ENCODE assay signal across 2 cellular contexts in the genomic region with DNA sequence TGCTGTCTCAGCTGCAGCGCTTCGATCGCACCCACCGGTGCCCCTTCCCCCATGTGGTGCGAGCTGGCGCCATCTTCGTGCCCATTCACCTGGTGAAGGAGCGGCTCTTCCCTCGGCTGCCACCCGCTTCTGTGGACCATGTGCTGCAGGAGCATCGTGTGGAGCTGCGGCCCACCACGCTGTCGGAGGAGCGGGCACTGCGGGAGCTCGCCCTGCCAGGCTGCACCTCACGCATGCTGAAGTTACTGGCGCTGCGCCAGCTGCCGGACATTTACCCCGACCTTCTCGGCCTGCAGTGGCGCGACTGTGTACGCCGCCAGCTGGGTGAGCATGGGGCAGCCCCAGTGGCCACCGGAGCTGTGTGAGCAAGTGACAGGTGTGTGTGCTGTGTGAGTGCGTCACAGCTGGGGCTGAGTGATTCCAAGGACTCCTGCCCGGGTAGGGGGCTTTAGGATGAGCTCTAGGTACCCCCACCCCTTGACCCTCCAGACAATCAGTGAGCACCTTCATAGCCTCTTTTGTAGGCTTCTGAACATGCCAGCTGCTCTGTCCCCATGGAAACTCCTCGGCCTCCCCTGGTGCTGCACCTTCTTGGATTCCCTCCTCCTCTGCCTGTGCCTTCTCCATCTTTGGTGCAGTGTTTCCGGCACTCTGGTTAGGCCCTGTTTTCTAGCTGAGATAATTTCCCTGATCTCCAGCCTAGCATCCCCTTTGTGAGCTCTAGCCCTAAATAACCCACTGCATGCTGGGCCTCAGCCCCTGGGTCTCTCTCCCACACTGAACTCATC.
TF ChIP-seq lines count a peak whose summit lies in the region.

No MANE protein-coding gene starts in this region.

TF ChIP-seq in WTC11, 78 proteins besides CTCF, POLR2A, EP300 and RAD21:
- no peak for TF ChIP-seq RORB (CRISPR knock-in tag; IDR thresholded peaks at IDR 0.05)
- no peak for TF ChIP-seq ZNF263 (CRISPR knock-in tag; IDR thresholded peaks at IDR 0.05; ENCODE audit: low read depth)
- TF ChIP-seq, protein P1, sequence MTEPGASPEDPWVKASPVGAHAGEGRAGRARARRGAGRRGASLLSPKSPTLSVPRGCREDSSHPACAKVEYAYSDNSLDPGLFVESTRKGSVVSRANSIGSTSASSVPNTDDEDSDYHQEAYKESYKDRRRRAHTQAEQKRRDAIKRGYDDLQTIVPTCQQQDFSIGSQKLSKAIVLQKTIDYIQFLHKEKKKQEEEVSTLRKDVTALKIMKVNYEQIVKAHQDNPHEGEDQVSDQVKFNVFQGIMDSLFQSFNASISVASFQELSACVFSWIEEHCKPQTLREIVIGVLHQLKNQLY (CRISPR knock-in tag; IDR thresholded peaks at IDR 0.05): no peak
- no peak for TF ChIP-seq TEAD4 (CRISPR knock-in tag; IDR thresholded peaks at IDR 0.05)
- no peak for TF ChIP-seq TEAD1 (CRISPR knock-in tag; IDR thresholded peaks at IDR 0.05)
- no peak for TF ChIP-seq SOX15 (CRISPR knock-in tag; IDR thresholded peaks at IDR 0.05)
- TF ChIP-seq PRRX2 (CRISPR knock-in tag; IDR thresholded peaks at IDR 0.05): no peak
- no peak for TF ChIP-seq NR1H2 (CRISPR knock-in tag; IDR thresholded peaks at IDR 0.05)
- TF ChIP-seq NFE2L1 (CRISPR knock-in tag; IDR thresholded peaks at IDR 0.05): no peak
- TF ChIP-seq, protein P2, sequence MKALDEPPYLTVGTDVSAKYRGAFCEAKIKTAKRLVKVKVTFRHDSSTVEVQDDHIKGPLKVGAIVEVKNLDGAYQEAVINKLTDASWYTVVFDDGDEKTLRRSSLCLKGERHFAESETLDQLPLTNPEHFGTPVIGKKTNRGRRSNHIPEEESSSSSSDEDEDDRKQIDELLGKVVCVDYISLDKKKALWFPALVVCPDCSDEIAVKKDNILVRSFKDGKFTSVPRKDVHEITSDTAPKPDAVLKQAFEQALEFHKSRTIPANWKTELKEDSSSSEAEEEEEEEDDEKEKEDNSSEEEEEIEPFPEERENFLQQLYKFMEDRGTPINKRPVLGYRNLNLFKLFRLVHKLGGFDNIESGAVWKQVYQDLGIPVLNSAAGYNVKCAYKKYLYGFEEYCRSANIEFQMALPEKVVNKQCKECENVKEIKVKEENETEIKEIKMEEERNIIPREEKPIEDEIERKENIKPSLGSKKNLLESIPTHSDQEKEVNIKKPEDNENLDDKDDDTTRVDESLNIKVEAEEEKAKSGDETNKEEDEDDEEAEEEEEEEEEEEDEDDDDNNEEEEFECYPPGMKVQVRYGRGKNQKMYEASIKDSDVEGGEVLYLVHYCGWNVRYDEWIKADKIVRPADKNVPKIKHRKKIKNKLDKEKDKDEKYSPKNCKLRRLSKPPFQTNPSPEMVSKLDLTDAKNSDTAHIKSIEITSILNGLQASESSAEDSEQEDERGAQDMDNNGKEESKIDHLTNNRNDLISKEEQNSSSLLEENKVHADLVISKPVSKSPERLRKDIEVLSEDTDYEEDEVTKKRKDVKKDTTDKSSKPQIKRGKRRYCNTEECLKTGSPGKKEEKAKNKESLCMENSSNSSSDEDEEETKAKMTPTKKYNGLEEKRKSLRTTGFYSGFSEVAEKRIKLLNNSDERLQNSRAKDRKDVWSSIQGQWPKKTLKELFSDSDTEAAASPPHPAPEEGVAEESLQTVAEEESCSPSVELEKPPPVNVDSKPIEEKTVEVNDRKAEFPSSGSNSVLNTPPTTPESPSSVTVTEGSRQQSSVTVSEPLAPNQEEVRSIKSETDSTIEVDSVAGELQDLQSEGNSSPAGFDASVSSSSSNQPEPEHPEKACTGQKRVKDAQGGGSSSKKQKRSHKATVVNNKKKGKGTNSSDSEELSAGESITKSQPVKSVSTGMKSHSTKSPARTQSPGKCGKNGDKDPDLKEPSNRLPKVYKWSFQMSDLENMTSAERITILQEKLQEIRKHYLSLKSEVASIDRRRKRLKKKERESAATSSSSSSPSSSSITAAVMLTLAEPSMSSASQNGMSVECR (CRISPR knock-in tag; IDR thresholded peaks at IDR 0.05; ENCODE audit: borderline replicate concordance): no peak
TF ChIP-seq in WTC11: peak in this region for 0.

TF ChIP-seq in HepG2, 621 proteins besides CTCF, POLR2A, EP300 and RAD21 (continues in another document):
- TF ChIP-seq AGO2 (optimal IDR thresholded peaks at IDR 0.05; ENCODE audit: low read depth, low read length): peak; percentile 94
- TF ChIP-seq, protein P3, sequence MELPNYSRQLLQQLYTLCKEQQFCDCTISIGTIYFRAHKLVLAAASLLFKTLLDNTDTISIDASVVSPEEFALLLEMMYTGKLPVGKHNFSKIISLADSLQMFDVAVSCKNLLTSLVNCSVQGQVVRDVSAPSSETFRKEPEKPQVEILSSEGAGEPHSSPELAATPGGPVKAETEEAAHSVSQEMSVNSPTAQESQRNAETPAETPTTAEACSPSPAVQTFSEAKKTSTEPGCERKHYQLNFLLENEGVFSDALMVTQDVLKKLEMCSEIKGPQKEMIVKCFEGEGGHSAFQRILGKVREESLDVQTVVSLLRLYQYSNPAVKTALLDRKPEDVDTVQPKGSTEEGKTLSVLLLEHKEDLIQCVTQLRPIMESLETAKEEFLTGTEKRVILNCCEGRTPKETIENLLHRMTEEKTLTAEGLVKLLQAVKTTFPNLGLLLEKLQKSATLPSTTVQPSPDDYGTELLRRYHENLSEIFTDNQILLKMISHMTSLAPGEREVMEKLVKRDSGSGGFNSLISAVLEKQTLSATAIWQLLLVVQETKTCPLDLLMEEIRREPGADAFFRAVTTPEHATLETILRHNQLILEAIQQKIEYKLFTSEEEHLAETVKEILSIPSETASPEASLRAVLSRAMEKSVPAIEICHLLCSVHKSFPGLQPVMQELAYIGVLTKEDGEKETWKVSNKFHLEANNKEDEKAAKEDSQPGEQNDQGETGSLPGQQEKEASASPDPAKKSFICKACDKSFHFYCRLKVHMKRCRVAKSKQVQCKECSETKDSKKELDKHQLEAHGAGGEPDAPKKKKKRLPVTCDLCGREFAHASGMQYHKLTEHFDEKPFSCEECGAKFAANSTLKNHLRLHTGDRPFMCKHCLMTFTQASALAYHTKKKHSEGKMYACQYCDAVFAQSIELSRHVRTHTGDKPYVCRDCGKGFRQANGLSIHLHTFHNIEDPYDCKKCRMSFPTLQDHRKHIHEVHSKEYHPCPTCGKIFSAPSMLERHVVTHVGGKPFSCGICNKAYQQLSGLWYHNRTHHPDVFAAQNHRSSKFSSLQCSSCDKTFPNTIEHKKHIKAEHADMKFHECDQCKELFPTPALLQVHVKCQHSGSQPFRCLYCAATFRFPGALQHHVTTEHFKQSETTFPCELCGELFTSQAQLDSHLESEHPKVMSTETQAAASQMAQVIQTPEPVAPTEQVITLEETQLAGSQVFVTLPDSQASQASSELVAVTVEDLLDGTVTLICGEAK (IDR thresholded peaks at IDR 0.05): no peak
- TF ChIP-seq, protein P3 (CRISPR knock-in tag; IDR thresholded peaks at IDR 0.05): no peak
- TF ChIP-seq ZNF235 (CRISPR knock-in tag; IDR thresholded peaks at IDR 0.05; ENCODE audit: borderline replicate concordance): no peak
- TF ChIP-seq RBFOX2 (IDR thresholded peaks at IDR 0.05; ENCODE audit: low read depth, low read length): peak; percentile 83
- TF ChIP-seq, protein P4, sequence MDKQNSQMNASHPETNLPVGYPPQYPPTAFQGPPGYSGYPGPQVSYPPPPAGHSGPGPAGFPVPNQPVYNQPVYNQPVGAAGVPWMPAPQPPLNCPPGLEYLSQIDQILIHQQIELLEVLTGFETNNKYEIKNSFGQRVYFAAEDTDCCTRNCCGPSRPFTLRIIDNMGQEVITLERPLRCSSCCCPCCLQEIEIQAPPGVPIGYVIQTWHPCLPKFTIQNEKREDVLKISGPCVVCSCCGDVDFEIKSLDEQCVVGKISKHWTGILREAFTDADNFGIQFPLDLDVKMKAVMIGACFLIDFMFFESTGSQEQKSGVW (CRISPR knock-in tag; IDR thresholded peaks at IDR 0.05; ENCODE audit: borderline replicate concordance): no peak
- no peak for TF ChIP-seq SRSF4 (IDR thresholded peaks at IDR 0.05; ENCODE audit: low read depth, low read length, poor library complexity, severe bottlenecking)
- TF ChIP-seq RBM22 (optimal IDR thresholded peaks at IDR 0.05; ENCODE audit: low read length): peak; percentile 81
- TF ChIP-seq SP2 (CRISPR knock-in tag; IDR thresholded peaks at IDR 0.05): no peak
- TF ChIP-seq, protein P5, sequence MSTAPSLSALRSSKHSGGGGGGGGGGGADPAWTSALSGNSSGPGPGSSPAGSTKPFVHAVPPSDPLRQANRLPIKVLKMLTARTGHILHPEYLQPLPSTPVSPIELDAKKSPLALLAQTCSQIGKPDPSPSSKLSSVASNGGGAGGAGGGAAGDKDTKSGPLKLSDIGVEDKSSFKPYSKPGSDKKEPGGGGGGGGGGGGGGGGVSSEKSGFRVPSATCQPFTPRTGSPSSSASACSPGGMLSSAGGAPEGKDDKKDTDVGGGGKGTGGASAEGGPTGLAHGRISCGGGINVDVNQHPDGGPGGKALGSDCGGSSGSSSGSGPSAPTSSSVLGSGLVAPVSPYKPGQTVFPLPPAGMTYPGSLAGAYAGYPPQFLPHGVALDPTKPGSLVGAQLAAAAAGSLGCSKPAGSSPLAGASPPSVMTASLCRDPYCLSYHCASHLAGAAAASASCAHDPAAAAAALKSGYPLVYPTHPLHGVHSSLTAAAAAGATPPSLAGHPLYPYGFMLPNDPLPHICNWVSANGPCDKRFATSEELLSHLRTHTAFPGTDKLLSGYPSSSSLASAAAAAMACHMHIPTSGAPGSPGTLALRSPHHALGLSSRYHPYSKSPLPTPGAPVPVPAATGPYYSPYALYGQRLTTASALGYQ (CRISPR knock-in tag; IDR thresholded peaks at IDR 0.05): no peak
- no peak for TF ChIP-seq FOXJ3 (CRISPR knock-in tag; IDR thresholded peaks at IDR 0.05; ENCODE audit: borderline replicate concordance)
- TF ChIP-seq GTF2F1 (IDR thresholded peaks at IDR 0.05; ENCODE audit: low read length): no peak
- no peak for TF ChIP-seq ZNF674 (CRISPR knock-in tag; IDR thresholded peaks at IDR 0.05; ENCODE audit: low read depth)
- TF ChIP-seq LCORL (IDR thresholded peaks at IDR 0.05): peak; percentile 44; the same call in 1 of the 2 replicates
- no peak for TF ChIP-seq LCORL (CRISPR knock-in tag; IDR thresholded peaks at IDR 0.05)
- TF ChIP-seq RARG (CRISPR knock-in tag; IDR thresholded peaks at IDR 0.05; ENCODE audit: low read depth): no peak
- TF ChIP-seq KLF15 (CRISPR knock-in tag; IDR thresholded peaks at IDR 0.05; ENCODE audit: borderline replicate concordance): no peak
- TF ChIP-seq RXRA (CRISPR knock-in tag; IDR thresholded peaks at IDR 0.05): no peak
- no peak for TF ChIP-seq ZSCAN12 (CRISPR knock-in tag; IDR thresholded peaks at IDR 0.05)
- TF ChIP-seq NFIB (CRISPR knock-in tag; IDR thresholded peaks at IDR 0.05; ENCODE audit: borderline replicate concordance): no peak
- peak; percentile 96 for TF ChIP-seq ZC3H13 (CRISPR knock-in tag; IDR thresholded peaks at IDR 0.05)
- peak; percentile 78; the same call in 1 of the 2 replicates for TF ChIP-seq HNRNPL (IDR thresholded peaks at IDR 0.05; ENCODE audit: low read depth, low read length)
- TF ChIP-seq ASH2L (IDR thresholded peaks at IDR 0.05; ENCODE audit: insufficient read length, low read depth, low read length): no peak
- TF ChIP-seq, protein P6, sequence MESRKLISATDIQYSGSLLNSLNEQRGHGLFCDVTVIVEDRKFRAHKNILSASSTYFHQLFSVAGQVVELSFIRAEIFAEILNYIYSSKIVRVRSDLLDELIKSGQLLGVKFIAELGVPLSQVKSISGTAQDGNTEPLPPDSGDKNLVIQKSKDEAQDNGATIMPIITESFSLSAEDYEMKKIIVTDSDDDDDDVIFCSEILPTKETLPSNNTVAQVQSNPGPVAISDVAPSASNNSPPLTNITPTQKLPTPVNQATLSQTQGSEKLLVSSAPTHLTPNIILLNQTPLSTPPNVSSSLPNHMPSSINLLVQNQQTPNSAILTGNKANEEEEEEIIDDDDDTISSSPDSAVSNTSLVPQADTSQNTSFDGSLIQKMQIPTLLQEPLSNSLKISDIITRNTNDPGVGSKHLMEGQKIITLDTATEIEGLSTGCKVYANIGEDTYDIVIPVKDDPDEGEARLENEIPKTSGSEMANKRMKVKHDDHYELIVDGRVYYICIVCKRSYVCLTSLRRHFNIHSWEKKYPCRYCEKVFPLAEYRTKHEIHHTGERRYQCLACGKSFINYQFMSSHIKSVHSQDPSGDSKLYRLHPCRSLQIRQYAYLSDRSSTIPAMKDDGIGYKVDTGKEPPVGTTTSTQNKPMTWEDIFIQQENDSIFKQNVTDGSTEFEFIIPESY (CRISPR knock-in tag; IDR thresholded peaks at IDR 0.05): peak; percentile 41; the same call in 1 of the 2 replicates
